Comparison of ENCODE assay signal across 9 cellular contexts in genomic region chr1:16082283-16083038, GRCh38. TPM values are rescaled to one million over a fixed set of nuclear protein-coding genes. Genes with fewer than 3 reads are reported as not detected.
DNase-seq lines count a peak whose midpoint lies in the region; ATAC-seq, FAIRE-seq and TF ChIP-seq lines count a peak whose summit lies in the region.
"Had no signal": no experiment of that assay in that cellular context is flagged by ENCODE, and none has a peak within 500 bp of the region (broad histone marks: within the 10 kb centered on the region; RNA-seq: fewer than 3 reads in every experiment).

No MANE protein-coding gene starts in this region.

- H4K91ac ChIP-seq in H1 (replicated peaks; ENCODE audit: insufficient read length, low read length): no peak overlapping the region

- POLR2A ChIA-PET in activated CD4-positive, alpha-beta memory T cell treated with anti-CD3 and anti-CD28 coated beads for 36 hours (lab: Charles Lee): no interaction called here
- POLR2A ChIA-PET in H1 (lab: Charles Lee; ENCODE audit: partially characterized antibody): interaction anchor here (1.6 to 3.4 kb wide), 6 partner anchors 37 to 108 kb away, joined by 5 to 13 read pairs (median 6); partner anchors contain the start of gene EPHA2

- no peak overlapping the region for H4K5ac ChIP-seq in H1 (ENCODE audit: insufficient read length, low read depth, low read length)

- no peak overlapping the region for H2AFZ ChIP-seq in H1 (ENCODE audit: low read length)

- peak; percentile 62 for FAIRE-seq in H1 (lab: Jason Lieb, UNC)

- 61% methylated on average over 8 of the region's 9 CpGs; no CpG with 5 or more reads in 1 of the 2 experiments for WGBS in H1 (ENCODE audit: extremely low coverage in 1 of 2, insufficient coverage in 1 of 2, insufficient read length in 1 of 2, insufficient replicate concordance in 2 of 2, low coverage in 1 of 2, low lambda C conversion rate in 2 of 2, missing lambda C conversion rate in 1 of 2), 2 experiments

- H3K4me2 ChIP-seq in H1 (ENCODE audit: insufficient read depth in 1 of 2, low read depth in 2 of 2, low read length in 2 of 2): no peak overlapping the region

- H3K4me3 Mint-ChIP-seq in activated CD4-positive, alpha-beta memory T cell treated with anti-CD3 and anti-CD28 coated beads for 36 hours: no peak overlapping the region
- H3K4me3 Mint-ChIP-seq in stimulated activated naive CD8-positive, alpha-beta T cell treated with anti-CD3 and anti-CD28 coated beads, Interleukin-15, amount 100 ng/mL, for 72 hours: no peak overlapping the region

- H3K36me3 ChIP-seq in H1 (ENCODE audit: control insufficient read depth in 2 of 4, insufficient read depth in 4 of 4, low read length in 3 of 4) (no peaks in the 10 kb centered on the region), mucosa of descending colon (ENCODE audit: low read depth) (no peaks in the 10 kb centered on the region)

- no peak for TF ChIP-seq POLR2A in H1 (IDR thresholded peaks at IDR 0.05; ENCODE audit: control extremely low read depth in 1 of 2, low read depth in 2 of 2, low read length in 2 of 2)

- no peak overlapping the region for H2BK120ac ChIP-seq in H1 (replicated peaks; ENCODE audit: low read depth, low read length)

- H3K27ac ChIP-seq in H1 (ENCODE audit: low read depth, low read length): no peak overlapping the region

- no peak overlapping the region for H3K23ac ChIP-seq in H1 (ENCODE audit: insufficient read length)

- H4K8ac ChIP-seq in H1 (ENCODE audit: extremely low read depth, insufficient read depth, low read length): 0 out of 2 replicates have a peak overlapping the region, but pooled peaks have one; percentile 37

- no peaks in the 10 kb centered on the region for H3K27me3 ChIP-seq in H1 (replicated peaks in 1 of 4; ENCODE audit: control insufficient read depth in 3 of 4, extremely low read depth in 1 of 4, insufficient read depth in 3 of 4, low read length in 3 of 4)

- CTCF ChIA-PET in activated CD4-positive, alpha-beta memory T cell treated with anti-CD3 and anti-CD28 coated beads for 36 hours (lab: Charles Lee): interaction anchor here (0.5 to 8.3 kb wide), 36 partner anchors 9 to 291 kb away, joined by 3 to 381 read pairs (median 4); partner anchors contain the start of genes EPHA2 and FAM131C
- CTCF ChIA-PET in H1 (lab: Charles Lee; ENCODE audit: partially characterized antibody): interaction anchor here (0.5 to 21.9 kb wide), 42 partner anchors 10 to 293 kb away, joined by 3 to 569 read pairs (median 6); partner anchors contain the start of genes ARHGEF19, CPLANE2, EPHA2 and FAM131C

- peak; percentile 88 to 91 for TF ChIP-seq RAD21 in H1 (IDR thresholded peaks at IDR 0.05 in 1 of 2, conservative IDR thresholded peaks at IDR 0.05 in 1 of 2; ENCODE audit: low read depth in 2 of 2, low read length in 2 of 2)

- TF ChIP-seq CTCF in H1 (IDR thresholded peaks at IDR 0.05; ENCODE audit: control extremely low read depth in 1 of 3, insufficient read depth in 1 of 3, low read depth in 1 of 3, low read length in 3 of 3) (peak; percentile 92 to 97 (median 94)), mucosa of descending colon (IDR thresholded peaks at IDR 0.05) (peak; percentile 77)

- peak overlapping the region; percentile 95 for H2BK12ac ChIP-seq in H1 (ENCODE audit: low read depth, low read length)

- H2AK5ac ChIP-seq in H1 (ENCODE audit: low read depth, low read length): no peak overlapping the region

- H3K4me1 Mint-ChIP-seq in activated CD4-positive, alpha-beta memory T cell treated with anti-CD3 and anti-CD28 coated beads for 36 hours (ENCODE audit: low read depth): peaks cover 6% of the 10 kb centered on the region
- H3K4me1 Mint-ChIP-seq in stimulated activated naive CD8-positive, alpha-beta T cell treated with anti-CD3 and anti-CD28 coated beads, Interleukin-15, amount 100 ng/mL, for 72 hours: peaks cover 11% of the 10 kb centered on the region

- peaks cover 0 to 5% (median 2%) of the 10 kb centered on the region in 4 experiments; a peak in 1 of 7 replicates for H3K4me1 ChIP-seq in H1 (replicated peaks in 1 of 4; ENCODE audit: control insufficient read depth in 3 of 4, insufficient read depth in 4 of 4, low read length in 3 of 4)
- H3K4me1 ChIP-seq in mucosa of descending colon (ENCODE audit: low read depth): peaks cover 14% of the 10 kb centered on the region

- H3K9me3 Mint-ChIP-seq in activated CD4-positive, alpha-beta memory T cell treated with anti-CD3 and anti-CD28 coated beads for 36 hours: no peaks in the 10 kb centered on the region
- H3K9me3 Mint-ChIP-seq in stimulated activated naive CD8-positive, alpha-beta T cell treated with anti-CD3 and anti-CD28 coated beads, Interleukin-15, amount 100 ng/mL, for 72 hours: no peaks in the 10 kb centered on the region

- 0 out of 2 replicates have a peak overlapping the region, but pooled peaks have one; percentile 81 for H2BK15ac ChIP-seq in H1 (ENCODE audit: low read length)

- H2BK5ac ChIP-seq in H1 (ENCODE audit: low read depth, low read length): no peak overlapping the region

- H3K9me3 ChIP-seq in H1 (ENCODE audit: insufficient read depth in 2 of 2, low read depth in 1 of 2, low read length in 1 of 2): no peaks in the 10 kb centered on the region
- H3K9me3 ChIP-seq in mucosa of descending colon: no peaks in the 10 kb centered on the region

- H3K79me2 ChIP-seq in H1 (ENCODE audit: control insufficient read depth in 1 of 2, insufficient read depth in 2 of 2, low read length in 2 of 2): no peaks in the 10 kb centered on the region

- no peak for TF ChIP-seq EP300 in H1 (IDR thresholded peaks at IDR 0.05; ENCODE audit: borderline replicate concordance in 1 of 2, low read depth in 2 of 2, low read length in 2 of 2)

- H3K36me3 Mint-ChIP-seq in activated CD4-positive, alpha-beta memory T cell treated with anti-CD3 and anti-CD28 coated beads for 36 hours: no peaks in the 10 kb centered on the region

- ATAC-seq in mucosa of descending colon (peak; percentile 78), HG03442 (IDR thresholded peaks at IDR 0.05; ENCODE audit: unreplicated experiment) (no peak)
- ATAC-seq in stimulated activated naive CD8-positive, alpha-beta T cell treated with anti-CD3 and anti-CD28 coated beads, Interleukin-15, amount 100 ng/mL, for 72 hours: peak; percentile 45

- intact Hi-C loops in activated CD4-positive, alpha-beta memory T cell treated with anti-CD3 and anti-CD28 coated beads for 36 hours (cut with micrococcal nuclease): loop anchor here (1.0 kb wide), 1 partner anchor 105 kb away; no protein-coding TSS in a partner anchor
- intact Hi-C loops in mucosa of descending colon (cut with DNase I, micrococcal nuclease): loop anchor here in 1 of 2 donors (2.0 kb wide), 1 partner anchor 104 kb away; no protein-coding TSS in a partner anchor

- H3K23me2 ChIP-seq in H1 (ENCODE audit: low read depth, low read length): no peaks in the 10 kb centered on the region

- H3K27ac Mint-ChIP-seq in activated CD4-positive, alpha-beta memory T cell treated with anti-CD3 and anti-CD28 coated beads for 36 hours: no peak overlapping the region
- H3K27ac Mint-ChIP-seq in stimulated activated naive CD8-positive, alpha-beta T cell treated with anti-CD3 and anti-CD28 coated beads, Interleukin-15, amount 100 ng/mL, for 72 hours: peak overlapping the region in 1 of 2 donors; percentile 14

- DNase-seq in NCI-H2227 (lab: John Stamatoyannopoulos, UW; ENCODE audit: unreplicated experiment) (peak; percentile 65), NCI-H2227 treated with DMSO at 0.1 percent for 48 hours (lab: John Stamatoyannopoulos, UW) (no peak), NCI-H345 (lab: John Stamatoyannopoulos, UW) (peak; percentile 41), H1 (ENCODE audit: low read depth in 1 of 2, low spot score in 2 of 2) (peak; percentile 57 to 95), mucosa of descending colon (peak in 2 of 3 donors; percentile 82 to 85)
- DNase-seq in activated CD4-positive, alpha-beta memory T cell treated with anti-CD3 and anti-CD28 coated beads for 36 hours: peak; percentile 76
- DNase-seq in stimulated activated naive CD8-positive, alpha-beta T cell treated with anti-CD3 and anti-CD28 coated beads, Interleukin-15, amount 100 ng/mL, for 72 hours: peak; percentile 57 to 61

- no peaks in the 10 kb centered on the region for H3K79me1 ChIP-seq in H1 (ENCODE audit: low read depth, low read length)

- H3K18ac ChIP-seq in H1 (ENCODE audit: extremely low read depth, low read length): no peak overlapping the region

- H4K20me1 ChIP-seq in H1 (replicated peaks in 1 of 2; ENCODE audit: control insufficient read depth in 1 of 2, insufficient read depth in 2 of 2, low read length in 2 of 2): peaks cover 0 to 1% of the 10 kb centered on the region in 2 experiments

- H3K4me3 ChIP-seq in H1 (ENCODE audit: extremely low read depth in 1 of 4, insufficient read depth in 2 of 4, low read depth in 3 of 4, low read length in 4 of 4) (no peak overlapping the region), mucosa of descending colon (no peak overlapping the region)

- H3K14ac ChIP-seq in H1 (ENCODE audit: insufficient read length): no peak overlapping the region

- H3K4ac ChIP-seq in H1 (replicated peaks; ENCODE audit: insufficient read length, low read depth, low read length): peak overlapping the region; percentile 36

- H3K27me3 Mint-ChIP-seq in activated CD4-positive, alpha-beta memory T cell treated with anti-CD3 and anti-CD28 coated beads for 36 hours: no peaks in the 10 kb centered on the region
- H3K27me3 Mint-ChIP-seq in stimulated activated naive CD8-positive, alpha-beta T cell treated with anti-CD3 and anti-CD28 coated beads, Interleukin-15, amount 100 ng/mL, for 72 hours: peaks cover 8% of the 10 kb centered on the region

- H3K56ac ChIP-seq in H1 (replicated peaks; ENCODE audit: insufficient read length, low read depth, low read length): no peak overlapping the region

- H3K9ac ChIP-seq in H1 (replicated peaks in 1 of 4; ENCODE audit: extremely low read depth in 1 of 4, low read depth in 3 of 4, low read length in 3 of 4): no peak overlapping the region

- peak overlapping the region; percentile 34; the same call in 1 of the 2 replicates for H2BK20ac ChIP-seq in H1 (ENCODE audit: low read length)

RNA-seq across cellular contexts. Expression of gene FAM131C, which starts 9.0 kb away (rescaled TPM):
- under 1 TPM in 1 of 2 experiments, not detected in 1; 0.33 TPM for total RNA-seq in activated CD4-positive, alpha-beta memory T cell treated with anti-CD3 and anti-CD28 coated beads for 36 hours
- 0.25 and 0.78 TPM in 2 replicates for total RNA-seq in H1 (2021; fragmentation: NEBNext Ultra II Directional; extraction: Animal tissue kit (Norgen Biotek cat#: 25700))
- 0.73 and 1.6 TPM in 2 replicates for polyA plus RNA-seq in H1 (2011; rRNA removed)
- 0.54 TPM for polyA plus RNA-seq in H1 (2011; cell fraction: cytosol; rRNA removed)
- 1.4 TPM for polyA plus RNA-seq in H1 (2011; cell fraction: nucleus; rRNA removed)
- 0.33 to 1.4 TPM (median 1.1 TPM) in 4 replicates for polyA plus RNA-seq in H1 (2012, experiment 1 of 2)
- 0.76 TPM for polyA plus RNA-seq in H1 (2012, experiment 2 of 2)
- 0.85 TPM for polyA plus RNA-seq in H1 (2013, experiment 1 of 2)
- polyA plus RNA-seq in H1 (2013, experiment 2 of 2): 0.92 TPM
- 0.22 and 0.46 TPM in 2 replicates for polyA minus RNA-seq in H1 (2011; rRNA and poly(A)+ RNA removed)
- polyA minus RNA-seq in H1 (2011; cell fraction: cytosol; rRNA and poly(A)+ RNA removed): 0.88 TPM
- 1.2 TPM for polyA minus RNA-seq in H1 (2011; cell fraction: nucleus; rRNA and poly(A)+ RNA removed)
- 1 to 10 TPM in 1 of 3 donors, not detected in 2; 3.5 TPM for total RNA-seq in mucosa of descending colon
- total RNA-seq: mononuclear cell had no signal

RNA-seq across cellular contexts. Expression of gene CLCNKB, which starts 38.9 kb away (rescaled TPM):
- total RNA-seq in activated CD4-positive, alpha-beta memory T cell treated with anti-CD3 and anti-CD28 coated beads for 36 hours: not detected
- 1.2 and 1.4 TPM in 2 replicates for total RNA-seq in H1 (2021; fragmentation: NEBNext Ultra II Directional; extraction: Animal tissue kit (Norgen Biotek cat#: 25700))
- 3.5 and 5.7 TPM in 2 replicates for polyA plus RNA-seq in H1 (2011; rRNA removed)
- 4.0 TPM for polyA plus RNA-seq in H1 (2011; cell fraction: cytosol; rRNA removed)
- 14.0 TPM for polyA plus RNA-seq in H1 (2011; cell fraction: nucleus; rRNA removed)
- polyA plus RNA-seq in H1 (2012, experiment 1 of 2): 1.8 to 3.3 TPM (median 2.4 TPM) in 4 replicates
- polyA plus RNA-seq in H1 (2012, experiment 2 of 2): 1.6 TPM
- 2.6 TPM for polyA plus RNA-seq in H1 (2013, experiment 1 of 2)
- 2.0 TPM for polyA plus RNA-seq in H1 (2013, experiment 2 of 2)
- 1.4 and 3.3 TPM in 2 replicates for polyA minus RNA-seq in H1 (2011; rRNA and poly(A)+ RNA removed)
- polyA minus RNA-seq in H1 (2011; cell fraction: cytosol; rRNA and poly(A)+ RNA removed): 1.8 TPM
- 2.1 TPM for polyA minus RNA-seq in H1 (2011; cell fraction: nucleus; rRNA and poly(A)+ RNA removed)
- total RNA-seq in mucosa of descending colon: 1 to 10 TPM in 1 of 3 donors, not detected in 2; 1.2 TPM
- total RNA-seq: mononuclear cell had no signal
